9 cellular contexts compared by ENCODE assay signal in genomic region chr12:56333197-56333678, GRCh38. TPM values are rescaled to one million over a fixed set of nuclear protein-coding genes. Genes with fewer than 3 reads are reported as not detected.
DNase-seq lines count a peak whose midpoint lies in the region; ATAC-seq and TF ChIP-seq lines count a peak whose summit lies in the region.
"Had no signal": no experiment of that assay in that cellular context is flagged by ENCODE, and none has a peak within 500 bp of the region (broad histone marks: within the 10 kb centered on the region; RNA-seq: fewer than 3 reads in every experiment).

No MANE protein-coding gene starts in this region.

- peaks cover 24% of the 10 kb centered on the region for H3K4me1 ChIP-seq in CD4-positive, CD25-positive, alpha-beta regulatory T cell (ENCODE audit: control insufficient read depth, insufficient read depth, low read length, poor library complexity, severe bottlenecking)
- H3K4me1 ChIP-seq in Karpas-422 (ENCODE audit: low read length): peaks cover 30% of the 10 kb centered on the region

- peak overlapping the region; percentile 70; the same call in 1 of the 2 replicates for H2AFZ ChIP-seq in Karpas-422 (ENCODE audit: low read length)

- peak overlapping the region; percentile 90 for H3K4me2 ChIP-seq in Karpas-422 (ENCODE audit: low read depth, low read length, poor library complexity, severe bottlenecking)

- H3K4me3 ChIP-seq in CD4-positive, CD25-positive, alpha-beta regulatory T cell (ENCODE audit: low read depth, low read length): peak overlapping the region; percentile 93
- peak overlapping the region; percentile 81 for H3K4me3 ChIP-seq in Karpas-422 (ENCODE audit: low read length)
- peak overlapping the region; percentile 80 for H3K4me3 ChIP-seq in coronary artery

- no peaks in the 10 kb centered on the region for H3K9me2 ChIP-seq in Karpas-422 (replicated peaks; ENCODE audit: insufficient read depth, low read length)

- H4K20me1 ChIP-seq in Karpas-422 (ENCODE audit: insufficient read depth, low read depth, low read length): no peaks in the 10 kb centered on the region

- DNase-seq in CD4-positive, CD25-positive, alpha-beta regulatory T cell: no peak
- DNase-seq in Karpas-422: no peak
- no peak for DNase-seq in coronary artery (ENCODE audit: low spot score)
- DNase-seq in naive B cell: no peak
- no peak for DNase-seq in GDM1 (lab: John Stamatoyannopoulos, UW)
- DNase-seq in NCI-H2196 (lab: John Stamatoyannopoulos, UW; ENCODE audit: unreplicated experiment): no peak
- DNase-seq in KBM-7: no peak
- DNase-seq in MV-4-11 (lab: John Stamatoyannopoulos, UW): no peak

- no peak for TF ChIP-seq CTCF in coronary artery (IDR thresholded peaks at IDR 0.05)

- H3K27me3 ChIP-seq in CD4-positive, CD25-positive, alpha-beta regulatory T cell (ENCODE audit: control insufficient read depth, insufficient read depth, low read length): no peaks in the 10 kb centered on the region
- H3K27me3 ChIP-seq in Karpas-422 (ENCODE audit: low read length): no peaks in the 10 kb centered on the region

- peak overlapping the region; percentile 99 to 100 (median 100) for H3K27ac Mint-ChIP-seq in CD4-positive, CD25-positive, alpha-beta regulatory T cell
- H3K27ac Mint-ChIP-seq in naive B cell: peak overlapping the region; percentile 99 to 100 (median 100)

- no peaks in the 10 kb centered on the region for H3K27me3 Mint-ChIP-seq in CD4-positive, CD25-positive, alpha-beta regulatory T cell
- no peaks in the 10 kb centered on the region for H3K27me3 Mint-ChIP-seq in naive B cell

- no peaks in the 10 kb centered on the region for H3K9me3 ChIP-seq in CD4-positive, CD25-positive, alpha-beta regulatory T cell (ENCODE audit: control insufficient read depth in 2 of 2, low read length in 2 of 2)
- no peaks in the 10 kb centered on the region for H3K9me3 ChIP-seq in Karpas-422 (ENCODE audit: low read length)

- in situ Hi-C loops in KBM-7 (cut with MboI; ENCODE audit: low pct_unique_long_range_greater_than_20kb, low sequenced_read_pairs): no loop called here

- peak overlapping the region; percentile 100 for H3K27ac ChIP-seq in CD4-positive, CD25-positive, alpha-beta regulatory T cell (ENCODE audit: insufficient read depth, low read length, poor library complexity, severe bottlenecking)
- H3K27ac ChIP-seq in Karpas-422 (ENCODE audit: low read length) (peak overlapping the region; percentile 77), coronary artery (peak overlapping the region; percentile 88 to 98)

- peaks cover 10 to 44% (median 25%) of the 10 kb centered on the region in 4 donors for H3K4me1 Mint-ChIP-seq in CD4-positive, CD25-positive, alpha-beta regulatory T cell
- H3K4me1 Mint-ChIP-seq in naive B cell: peaks cover 30 to 48% (median 31%) of the 10 kb centered on the region in 3 donors

- peak overlapping the region; percentile 89 for H3K9ac ChIP-seq in Karpas-422 (ENCODE audit: low read length)

- no peak for ATAC-seq in CD4-positive, CD25-positive, alpha-beta regulatory T cell (ENCODE audit: low read depth in 2 of 2)
- ATAC-seq in naive B cell (ENCODE audit: low read depth in 2 of 2): peak; percentile 6 to 8

- peak overlapping the region; percentile 92 to 98 (median 96) for H3K4me3 Mint-ChIP-seq in CD4-positive, CD25-positive, alpha-beta regulatory T cell
- H3K4me3 Mint-ChIP-seq in naive B cell: peak overlapping the region; percentile 80 to 99 (median 96)

- H3K36me3 Mint-ChIP-seq in CD4-positive, CD25-positive, alpha-beta regulatory T cell: peaks cover 11% of the 10 kb centered on the region
- no peaks in the 10 kb centered on the region for H3K36me3 Mint-ChIP-seq in naive B cell

- H3K79me2 ChIP-seq in Karpas-422 (ENCODE audit: low read length): peaks cover 22% of the 10 kb centered on the region

- H3K36me3 ChIP-seq in CD4-positive, CD25-positive, alpha-beta regulatory T cell (ENCODE audit: control insufficient read depth, insufficient read depth, low read length): no peaks in the 10 kb centered on the region
- H3K36me3 ChIP-seq in Karpas-422 (ENCODE audit: insufficient read depth, low read length): no peaks in the 10 kb centered on the region; the same call in 1 of the 2 replicates

- no peaks in the 10 kb centered on the region for H3K9me3 Mint-ChIP-seq in CD4-positive, CD25-positive, alpha-beta regulatory T cell
- H3K9me3 Mint-ChIP-seq in naive B cell: peaks cover 0 to 2% (median 0%) of the 10 kb centered on the region in 7 donors

RNA-seq across cellular contexts. Expression of gene PAN2, which starts 0.6 kb away (rescaled TPM):
- total RNA-seq in CD4-positive, CD25-positive, alpha-beta regulatory T cell: 83.5 TPM
- 10 to 100 TPM in 1 of 4 donors, 1 to 10 TPM in 3; 4.5 to 10.6 (median 7.3) TPM for polyA plus RNA-seq in CD4-positive, CD25-positive, alpha-beta regulatory T cell
- 72.3 and 74.3 TPM in 2 replicates for total RNA-seq in Karpas-422 (2014; rRNA removed; shearing (Covaris generic); ENCODE audit: low replicate concordance)
- polyA plus RNA-seq in naive B cell (ENCODE audit: low read depth in 6 of 6): 10 to 100 TPM in 5 of 6 donors, 1 to 10 TPM in 1; 10.0 to 15.3 (median 13.6) TPM

RNA-seq across cellular contexts. Expression of gene IL23A, which starts 5.4 kb away (rescaled TPM):
- 27.1 TPM for total RNA-seq in CD4-positive, CD25-positive, alpha-beta regulatory T cell
- polyA plus RNA-seq in CD4-positive, CD25-positive, alpha-beta regulatory T cell: 10 to 100 TPM; 12.2 to 18.8 (median 16.8) TPM
- total RNA-seq in Karpas-422 (2014; rRNA removed; shearing (Covaris generic); ENCODE audit: low replicate concordance): 5.9 and 8.1 TPM in 2 replicates
- 10 to 100 TPM in 4 of 6 donors, 1 to 10 TPM in 2; 8.0 to 15.6 (median 12.9) TPM for polyA plus RNA-seq in naive B cell (ENCODE audit: low read depth in 6 of 6)

RNA-seq across cellular contexts. Expression of gene CNPY2, which starts 17.4 kb away (rescaled TPM):
- total RNA-seq in CD4-positive, CD25-positive, alpha-beta regulatory T cell: 47.6 TPM
- 100 to 1,000 TPM; 139 to 166 (median 156) TPM for polyA plus RNA-seq in CD4-positive, CD25-positive, alpha-beta regulatory T cell
- total RNA-seq in Karpas-422 (2014; rRNA removed; shearing (Covaris generic); ENCODE audit: low replicate concordance): 85.1 and 107 TPM in 2 replicates
- polyA plus RNA-seq in naive B cell (ENCODE audit: low read depth in 6 of 6): 100 to 1,000 TPM; 134 to 210 (median 152) TPM

RNA-seq across cellular contexts. Expression of gene STAT2, which starts 26.7 kb away (rescaled TPM):
- total RNA-seq in CD4-positive, CD25-positive, alpha-beta regulatory T cell: 190 TPM
- 10 to 100 TPM; 67.9 to 92.5 (median 79.8) TPM for polyA plus RNA-seq in CD4-positive, CD25-positive, alpha-beta regulatory T cell
- total RNA-seq in Karpas-422 (2014; rRNA removed; shearing (Covaris generic); ENCODE audit: low replicate concordance): 86.1 and 93.5 TPM in 2 replicates
- polyA plus RNA-seq in naive B cell (ENCODE audit: low read depth in 6 of 6): 100 to 1,000 TPM; 119 to 150 (median 131) TPM

RNA-seq across cellular contexts. Expression of gene APOF, which starts 29.4 kb away (rescaled TPM):
- total RNA-seq in CD4-positive, CD25-positive, alpha-beta regulatory T cell: not detected
- not detected for polyA plus RNA-seq in CD4-positive, CD25-positive, alpha-beta regulatory T cell
- not detected in 2 replicates for total RNA-seq in Karpas-422 (2014; rRNA removed; shearing (Covaris generic); ENCODE audit: low replicate concordance)
- not detected for polyA plus RNA-seq in naive B cell (ENCODE audit: low read depth in 6 of 6)
- total RNA-seq: pulmonary artery endothelial cell had no signal

Comparison
In these comparisons a context has a peak if more than half of its experiments do, and no peak if none do; other contexts are left out.
1. ATAC-seq: peak in naive B cell (2 of 2); none in CD4-positive, CD25-positive, alpha-beta regulatory T cell (0 of 2).
2. Peak in every context shown above with its lines, with median percentiles within 50 percentile points of each other: H3K27ac ChIP-seq and H3K4me3 ChIP-seq.